17 cellular contexts compared by ENCODE assay signal in the genomic region with DNA sequence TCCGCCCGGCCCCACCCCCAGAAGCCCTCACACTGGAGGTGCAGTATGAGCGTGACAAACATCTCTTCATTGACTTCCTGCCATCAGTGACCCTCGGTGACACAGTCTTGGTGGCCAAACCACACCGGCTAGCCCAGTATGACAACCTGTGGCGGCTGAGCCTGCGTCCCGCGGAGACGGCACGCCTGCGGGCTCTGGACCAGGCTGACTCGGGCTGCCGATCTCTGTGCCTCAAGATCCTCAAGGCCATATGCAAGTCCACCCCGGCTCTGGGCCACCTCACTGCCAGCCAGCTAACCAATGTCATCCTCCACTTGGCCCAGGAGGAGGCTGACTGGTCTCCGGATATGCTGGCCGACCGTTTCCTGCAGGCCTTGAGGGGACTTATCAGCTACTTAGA. TPM values are rescaled to one million over a fixed set of nuclear protein-coding genes. Genes with fewer than 3 reads are reported as not detected.
A peak's percentile ranks its signal among the peaks of the same experiment; 100 is the strongest.
DNase-seq lines count a peak whose midpoint lies in the region; ATAC-seq and TF ChIP-seq lines count a peak whose summit lies in the region.
"Had no signal": no experiment of that assay in that cellular context is flagged by ENCODE, and none has a peak within 500 bp of the region (broad histone marks: within the 10 kb centered on the region; RNA-seq: fewer than 3 reads in every experiment).

No MANE protein-coding gene starts in this region.

- peak overlapping the region; percentile 32 for H3K27ac Mint-ChIP-seq in stimulated activated effector memory CD8-positive, alpha-beta T cell treated with anti-CD3 and anti-CD28 coated beads, Interleukin-12 subunit alpha, Interleukin-12 subunit beta, amount 100 ng/mL, for 72 hours
- no peak overlapping the region for H3K27ac Mint-ChIP-seq in natural killer cell
- H3K27ac Mint-ChIP-seq: HFFc6 had no signal

- no peak overlapping the region for H3K4me3 ChIP-seq in left ventricle myocardium inferior
- H3K4me3 ChIP-seq: MG63 had no signal

- peaks cover 33% of the 10 kb centered on the region for H3K4me1 Mint-ChIP-seq in stimulated activated effector memory CD8-positive, alpha-beta T cell treated with anti-CD3 and anti-CD28 coated beads, Interleukin-12 subunit alpha, Interleukin-12 subunit beta, amount 100 ng/mL, for 72 hours
- peaks cover 5 to 19% of the 10 kb centered on the region in 2 donors for H3K4me1 Mint-ChIP-seq in natural killer cell

- DNase-seq in left ventricle myocardium inferior (no peak), cardiac septum (ENCODE audit: low spot score) (no peak), left colon (no peak), natural killer cell (no peak), LoVo (ENCODE audit: low spot score) (no peak)
- DNase-seq in stimulated activated effector memory CD8-positive, alpha-beta T cell treated with anti-CD3 and anti-CD28 coated beads, Interleukin-12 subunit alpha, Interleukin-12 subunit beta, amount 100 ng/mL, for 72 hours (ENCODE audit: low spot score in 2 of 2), result no peak
- DNase-seq: DMS 273 treated with DMSO at 0.1 percent for 48 hours, HFFc6, MG63, NCI-H1092, NCI-H2081 treated with DMSO at 0.1 percent for 48 hours, NCI-H510A, NCI-H774 had no signal

- no peaks in the 10 kb centered on the region for H3K27me3 Mint-ChIP-seq in natural killer cell (ENCODE audit: low read depth in 2 of 2)

- H3K9me3 ChIP-seq in left ventricle myocardium inferior (replicated peaks), result no peaks in the 10 kb centered on the region
- H3K9me3 ChIP-seq: MG63 had no signal

- no peaks in the 10 kb centered on the region for H3K9me3 Mint-ChIP-seq in stimulated activated effector memory CD8-positive, alpha-beta T cell treated with anti-CD3 and anti-CD28 coated beads, Interleukin-12 subunit alpha, Interleukin-12 subunit beta, amount 100 ng/mL, for 72 hours
- H3K9me3 Mint-ChIP-seq in natural killer cell, result no peaks in the 10 kb centered on the region
- H3K9me3 Mint-ChIP-seq: HFFc6 had no signal

- H3K4me3 Mint-ChIP-seq in stimulated activated effector memory CD8-positive, alpha-beta T cell treated with anti-CD3 and anti-CD28 coated beads, Interleukin-12 subunit alpha, Interleukin-12 subunit beta, amount 100 ng/mL, for 72 hours, result no peak overlapping the region
- H3K4me3 Mint-ChIP-seq in natural killer cell, result no peak overlapping the region
- H3K4me3 Mint-ChIP-seq: HFFc6 had no signal

- H3K4me1 ChIP-seq in left ventricle myocardium inferior, result peaks cover 30% of the 10 kb centered on the region

- peaks cover 93% of the 10 kb centered on the region for H3K36me3 Mint-ChIP-seq in stimulated activated effector memory CD8-positive, alpha-beta T cell treated with anti-CD3 and anti-CD28 coated beads, Interleukin-12 subunit alpha, Interleukin-12 subunit beta, amount 100 ng/mL, for 72 hours
- peaks cover 8% of the 10 kb centered on the region for H3K36me3 Mint-ChIP-seq in natural killer cell

- intact Hi-C loops in left ventricle myocardium inferior (cut with micrococcal nuclease), result loop anchor here (10.0 kb wide), 1 partner anchor 169 kb away; the partner anchor contains the start of gene SYNGR1
- intact Hi-C loops in cardiac septum (cut with DNase I), result loop anchor here (2.0 kb wide), 1 partner anchor 115 kb away; the partner anchor contains the start of gene TAB1
- intact Hi-C loops in left colon (cut with DNase I, micrococcal nuclease), result no loop called here
- intact Hi-C loops in natural killer cell (cut with micrococcal nuclease), result no loop called here

- H3K36me3 ChIP-seq in left ventricle myocardium inferior, result peaks cover 77% of the 10 kb centered on the region

- peak; percentile 2 for ATAC-seq in left colon
- no peak for ATAC-seq in stimulated activated effector memory CD8-positive, alpha-beta T cell treated with anti-CD3 and anti-CD28 coated beads, Interleukin-12 subunit alpha, Interleukin-12 subunit beta, amount 100 ng/mL, for 72 hours
- ATAC-seq in natural killer cell, result no peak
- ATAC-seq: PC-3 had no signal

- H3K27ac ChIP-seq in left ventricle myocardium inferior (replicated peaks), result peak overlapping the region; percentile 43
- H3K27ac ChIP-seq: C4-2B had no signal

- TF ChIP-seq CTCF in left ventricle myocardium inferior (IDR thresholded peaks at IDR 0.05; ENCODE audit: borderline replicate concordance) (no peak), natural killer cell (IDR thresholded peaks at IDR 0.05) (no peak)

- H3K27me3 ChIP-seq in left ventricle myocardium inferior (ENCODE audit: low read depth), result no peaks in the 10 kb centered on the region
- H3K27me3 ChIP-seq: MG63 had no signal

RNA-seq across cellular contexts. Expression of gene ATF4, which starts 6.6 kb away (rescaled TPM):
- total RNA-seq in left ventricle myocardium inferior, result 193 TPM
- 177 TPM for total RNA-seq in cardiac septum
- total RNA-seq in left colon, result 100 to 1,000 TPM; 256 to 277 TPM
- 100 to 1,000 TPM; 235 to 242 (median 238) TPM for total RNA-seq in natural killer cell

RNA-seq across cellular contexts. Expression of gene MIEF1, which starts 11.7 kb away (rescaled TPM):
- total RNA-seq in left ventricle myocardium inferior, result 15.5 TPM
- 19.4 TPM for total RNA-seq in cardiac septum
- 10 to 100 TPM; 33.1 to 36.3 TPM for total RNA-seq in left colon
- 10 to 100 TPM; 16.1 to 27.6 (median 25.1) TPM for total RNA-seq in natural killer cell

RNA-seq across cellular contexts. Expression of gene RPS19BP1, which starts 18.8 kb away (rescaled TPM):
- total RNA-seq in left ventricle myocardium inferior, result 59.3 TPM
- 43.7 TPM for total RNA-seq in cardiac septum
- total RNA-seq in left colon, result 10 to 100 TPM; 57.6 to 60.7 TPM
- total RNA-seq in natural killer cell, result 10 to 100 TPM; 56.7 to 66.5 (median 61.3) TPM

RNA-seq across cellular contexts. Expression of gene CACNA1I, which starts 56.8 kb away (rescaled TPM):
- total RNA-seq in left ventricle myocardium inferior (0.05 TPM), cardiac septum (0.03 TPM), left colon (under 1 TPM; 0.18 to 0.31 TPM), natural killer cell (under 1 TPM; 0.05 to 0.83 (median 0.72) TPM)
- total RNA-seq: Daoy, HFFc6, PC-3, SK-MEL-5 had no signal

RNA-seq across cellular contexts. Expression of gene MGAT3, which starts 57.0 kb away (rescaled TPM):
- total RNA-seq in left ventricle myocardium inferior (3.2 TPM), cardiac septum (24.1 TPM), left colon (10 to 100 TPM in 1 of 2 donors, 1 to 10 TPM in 1; 5.6 to 10.7 TPM), natural killer cell (10 to 100 TPM in 1 of 3 donors, under 1 TPM in 2; 0.09 to 13.7 (median 0.11) TPM)
- total RNA-seq: HFFc6, PC-3 had no signal

Comparison
In these comparisons a context has a peak if more than half of its experiments do, and no peak if none do; other contexts are left out.
1. intact Hi-C loops: an anchor here in left ventricle myocardium inferior (10.0 kb wide) and cardiac septum (2.0 kb wide); none called in left colon and natural killer cell.